In genomic region chr3:123791417-123791816, GRCh38 we compare ENCODE assay signal across 18 cellular contexts.
A peak's percentile ranks its signal among the peaks of the same experiment; 100 is the strongest.
DNase-seq lines count a peak whose midpoint lies in the region; ATAC-seq and TF ChIP-seq lines count a peak whose summit lies in the region.
"Had no signal": no experiment of that assay in that cellular context is flagged by ENCODE, and none has a peak within 500 bp of the region (broad histone marks: within the 10 kb centered on the region; RNA-seq: fewer than 3 reads in every experiment).

No MANE protein-coding gene starts in this region.

- peak in 2 of 4 donors; percentile 30 to 67 for TF ChIP-seq EP300 in sigmoid colon (IDR thresholded peaks at IDR 0.05)

- H3K27me3 Mint-ChIP-seq in HFFc6 (ENCODE audit: insufficient read depth): peaks cover 11% of the 10 kb centered on the region; the same call in 1 of the 2 replicates

- TF ChIP-seq CTCF in HFFc6 (IDR thresholded peaks at IDR 0.05) (no peak), fibroblast of villous mesenchyme (IDR thresholded peaks at IDR 0.05; ENCODE audit: insufficient read depth, low read depth, low read length) (no peak), sigmoid colon (IDR thresholded peaks at IDR 0.05) (no peak)

- no peak for TF ChIP-seq POLR2A in sigmoid colon (IDR thresholded peaks at IDR 0.05)

- H3K9me3 Mint-ChIP-seq in HFFc6: no peaks in the 10 kb centered on the region
- H3K9me3 Mint-ChIP-seq: activated B cell treated with CpG ODN at 0.5 μM for 24 hours; activated naive CD4-positive, alpha-beta T cell treated with anti-CD3 and anti-CD28 coated beads, Interleukin-2, amount 10 ng/mL, durations not matched to agents 7 days and 5 days had no signal

- H3K4me3 ChIP-seq in fibroblast of villous mesenchyme (ENCODE audit: low read depth, low read length) (no peak overlapping the region), sigmoid colon (no peak overlapping the region)
- H3K4me3 ChIP-seq: BLaER1 treated with 17β-estradiol and CSF1 and Interleukin-3, amounts not matched to agents 10 nM and 100 nM; coronary artery; esophagus squamous epithelium had no signal

- H3K4me1 ChIP-seq in sigmoid colon: peaks cover 0 to 29% (median 26%) of the 10 kb centered on the region in 4 donors

- no peaks in the 10 kb centered on the region for H3K27me3 ChIP-seq in sigmoid colon
- H3K27me3 ChIP-seq: BLaER1 treated with 17β-estradiol and CSF1 and Interleukin-3, amounts not matched to agents 10 nM and 100 nM had no signal

- peak overlapping the region; percentile 7; the same call in 1 of the 2 replicates for H3K4me3 Mint-ChIP-seq in HFFc6
- H3K4me3 Mint-ChIP-seq: activated B cell treated with CpG ODN at 0.5 μM for 24 hours; activated naive CD4-positive, alpha-beta T cell treated with anti-CD3 and anti-CD28 coated beads, Interleukin-2, amount 10 ng/mL, durations not matched to agents 7 days and 5 days had no signal

- ATAC-seq in sciatic nerve: no peak

- H3K27ac Mint-ChIP-seq in HFFc6: peak overlapping the region; percentile 94
- H3K27ac Mint-ChIP-seq: activated B cell treated with CpG ODN at 0.5 μM for 24 hours; activated naive CD4-positive, alpha-beta T cell treated with anti-CD3 and anti-CD28 coated beads, Interleukin-2, amount 10 ng/mL, durations not matched to agents 7 days and 5 days had no signal

- H3K4me1 Mint-ChIP-seq in HFFc6 (ENCODE audit: low read depth): peaks cover 96% of the 10 kb centered on the region
- H3K4me1 Mint-ChIP-seq: activated B cell treated with CpG ODN at 0.5 μM for 24 hours; activated naive CD4-positive, alpha-beta T cell treated with anti-CD3 and anti-CD28 coated beads, Interleukin-2, amount 10 ng/mL, durations not matched to agents 7 days and 5 days had no signal

- H3K27ac ChIP-seq in sigmoid colon: peak overlapping the region in 3 of 4 donors; percentile 14 to 76 (median 70)
- H3K27ac ChIP-seq: BLaER1 treated with 17β-estradiol and CSF1 and Interleukin-3, amounts not matched to agents 10 nM and 100 nM; coronary artery; esophagus squamous epithelium had no signal

- no peaks in the 10 kb centered on the region for H3K36me3 ChIP-seq in sigmoid colon
- H3K36me3 ChIP-seq: esophagus squamous epithelium had no signal

- no peaks in the 10 kb centered on the region for H3K9me3 ChIP-seq in sigmoid colon
- H3K9me3 ChIP-seq: esophagus squamous epithelium had no signal

- intact Hi-C loops in sigmoid colon (cut with DNase I) (no loop called here), cardiac septum (cut with DNase I) (no loop called here), sciatic nerve (cut with DNase I) (no loop called here)

- H3K36me3 Mint-ChIP-seq in HFFc6 (ENCODE audit: low read depth): peaks cover 90% of the 10 kb centered on the region
- H3K36me3 Mint-ChIP-seq: activated naive CD4-positive, alpha-beta T cell treated with anti-CD3 and anti-CD28 coated beads, Interleukin-2, amount 10 ng/mL, durations not matched to agents 7 days and 5 days had no signal

- 75 to 88% methylated on average over 3 of the region's 3 CpGs for WGBS in sigmoid colon, 2 donors

- DNase-seq in HFFc6: peak; percentile 57
- DNase-seq in astrocyte of the hippocampus (ENCODE audit: low read depth, low spot score): peak; percentile 56
- DNase-seq in fibroblast of villous mesenchyme (ENCODE audit: low read depth): peak; percentile 77
- DNase-seq in sigmoid colon: no peak
- no peak for DNase-seq in NOMO-1 treated with dmso at 0.1 percent for 144 hours (lab: John Stamatoyannopoulos, UW; ENCODE audit: unreplicated experiment)
- no peak for DNase-seq in cardiac septum (ENCODE audit: low spot score)
- DNase-seq in sciatic nerve (ENCODE audit: low spot score): no peak
- DNase-seq in SW 1271 (lab: John Stamatoyannopoulos, UW): no peak
- DNase-seq: activated B cell treated with CpG ODN at 0.5 μM for 24 hours; activated naive CD4-positive, alpha-beta T cell treated with anti-CD3 and anti-CD28 coated beads, Interleukin-2, amount 10 ng/mL, durations not matched to agents 7 days and 5 days; DMS79 treated with DMSO at 0.1 percent for 48 hours; esophagus squamous epithelium; Kasumi-1; NCI-H1694 treated with DMSO at 0.1 percent for 48 hours; NCI-H510A; OCI-M1 had no signal

Comparison
In these comparisons a context has a peak if more than half of its experiments do, and no peak if none do; other contexts are left out.
1. DNase-seq: peak in HFFc6 (single experiment), astrocyte of the hippocampus (single experiment) and fibroblast of villous mesenchyme (single experiment); none in sigmoid colon (single experiment), NOMO-1 treated with dmso at 0.1 percent for 144 hours (single experiment), cardiac septum (single experiment), sciatic nerve (single experiment) and SW 1271 (0 of 2).